ENCODE assay signal across 27 cellular contexts in the genomic region with DNA sequence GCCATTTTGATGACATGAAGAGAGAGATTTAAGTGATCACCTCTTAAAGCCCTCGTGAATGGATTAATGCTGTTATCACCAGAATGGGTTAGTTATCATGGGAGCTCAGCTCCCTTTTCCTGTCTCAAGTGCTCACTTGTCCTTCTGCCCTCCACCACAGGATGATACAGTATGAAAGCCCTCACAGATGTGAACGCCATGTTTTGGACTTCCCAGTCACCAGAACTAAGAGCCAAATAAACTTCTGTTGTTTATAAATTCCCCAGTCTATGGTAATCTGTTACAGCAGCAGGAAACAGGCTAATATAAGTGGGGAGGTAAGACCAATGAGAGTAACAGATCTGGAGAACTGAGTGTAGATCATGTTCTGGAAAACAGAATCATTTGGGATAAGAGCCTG.
"Had no signal": no experiment of that assay in that cellular context is flagged by ENCODE, and none has a peak within 500 bp of the region (broad histone marks: within the 10 kb centered on the region; RNA-seq: fewer than 3 reads in every experiment).

No MANE protein-coding gene starts in this region.

- H3K27me3 ChIP-seq: body of pancreas had no signal

- FAIRE-seq: TTC549 had no signal

- H2AFZ ChIP-seq: PC-9 had no signal

- H3K27ac ChIP-seq: body of pancreas, PC-9, SK-N-MC had no signal

- H3K27ac Mint-ChIP-seq: activated B cell treated with CpG ODN at 0.5 μM for 24 hours; activated CD4-positive, alpha-beta T cell treated with anti-CD3 and anti-CD28 coated beads, Interleukin-2, amount 10 ng/mL, durations not matched to agents 24 days and 14 days; activated CD8-positive, alpha-beta memory T cell treated with anti-CD3 and anti-CD28 coated beads, Interleukin-2, amount 10 ng/mL, durations not matched to agents 7 days and 5 days; activated naive CD4-positive, alpha-beta T cell treated with anti-CD3 and anti-CD28 coated beads, Interleukin-2, amount 50 U/mL, for 24 hours; activated T-cell treated with anti-CD3 and anti-CD28 coated beads, Interleukin-2, amount 50 U/mL, for 24 hours; activated T-helper 1 cell treated with anti-CD3 and anti-CD28 coated beads, Interleukin-12 subunit alpha, Interleukin-12 subunit beta, Interleukin-2, Interleukin-4 antibody, amounts not matched to agents 30 ng/mL and 10 ng/mL and 1 ng/mL, durations not matched to agents 14 hours and 24 hours and 36 hours; T-cell had no signal

- ATAC-seq: activated CD8-positive, alpha-beta memory T cell treated with anti-CD3 and anti-CD28 coated beads, Interleukin-2, amount 10 ng/mL, durations not matched to agents 7 days and 5 days; body of pancreas; Right ventricle myocardium inferior; T-cell had no signal

- H3K9me3 Mint-ChIP-seq: activated B cell treated with CpG ODN at 0.5 μM for 24 hours; central memory CD8-positive, alpha-beta T cell had no signal

- H3K4me2 ChIP-seq: PC-9 had no signal

- DNase-seq: activated B cell treated with CpG ODN at 0.5 μM for 24 hours; activated CD4-positive, alpha-beta T cell treated with anti-CD3 and anti-CD28 coated beads for 1 hour; activated CD4-positive, alpha-beta T cell treated with anti-CD3 and anti-CD28 coated beads, Interleukin-2, amount 10 ng/mL, durations not matched to agents 24 days and 14 days; activated CD4-positive, alpha-beta T cell treated with anti-CD3 and anti-CD28 coated beads, Interleukin-2, amount 50 U/mL, for 48 hours; activated CD8-positive, alpha-beta memory T cell treated with anti-CD3 and anti-CD28 coated beads, Interleukin-2, amount 10 ng/mL, durations not matched to agents 7 days and 5 days; activated effector memory CD4-positive, alpha-beta T cell treated with Interleukin-2 at 50 U/mL for 16 hours; activated naive CD4-positive, alpha-beta T cell; activated T-cell treated with anti-CD3 and anti-CD28 coated beads, Interleukin-2, amount 50 U/mL, for 24 hours; aorta; body of pancreas; MM.1S; NCI-H1105; NCI-H1436; NCI-H187; NCI-H2081 treated with DMSO at 0.1 percent for 48 hours; NCI-H446; NCI-H524; PC-9; T-cell; T-helper 2 cell; T1000 had no signal

- H3K27me3 Mint-ChIP-seq: activated B cell treated with CpG ODN at 0.5 μM for 24 hours; activated CD4-positive, alpha-beta T cell treated with anti-CD3 and anti-CD28 coated beads, Interleukin-2, amount 10 ng/mL, durations not matched to agents 24 days and 14 days; activated CD8-positive, alpha-beta memory T cell treated with anti-CD3 and anti-CD28 coated beads, Interleukin-2, amount 10 ng/mL, durations not matched to agents 7 days and 5 days; activated naive CD4-positive, alpha-beta T cell treated with anti-CD3 and anti-CD28 coated beads, Interleukin-2, amount 50 U/mL, for 24 hours; activated T-cell treated with anti-CD3 and anti-CD28 coated beads, Interleukin-2, amount 50 U/mL, for 24 hours; central memory CD8-positive, alpha-beta T cell; T-cell had no signal

- H3K4me3 Mint-ChIP-seq: activated B cell treated with CpG ODN at 0.5 μM for 24 hours; activated CD4-positive, alpha-beta T cell treated with anti-CD3 and anti-CD28 coated beads, Interleukin-2, amount 10 ng/mL, durations not matched to agents 24 days and 14 days; activated CD8-positive, alpha-beta memory T cell treated with anti-CD3 and anti-CD28 coated beads, Interleukin-2, amount 10 ng/mL, durations not matched to agents 7 days and 5 days; activated naive CD4-positive, alpha-beta T cell treated with anti-CD3 and anti-CD28 coated beads, Interleukin-2, amount 50 U/mL, for 24 hours; activated T-cell treated with anti-CD3 and anti-CD28 coated beads, Interleukin-2, amount 50 U/mL, for 24 hours; activated T-helper 1 cell treated with anti-CD3 and anti-CD28 coated beads, Interleukin-12 subunit alpha, Interleukin-12 subunit beta, Interleukin-2, Interleukin-4 antibody, amounts not matched to agents 30 ng/mL and 10 ng/mL and 1 ng/mL, durations not matched to agents 14 hours and 24 hours and 36 hours; central memory CD8-positive, alpha-beta T cell; T-cell had no signal

- H3K9me3 ChIP-seq: body of pancreas had no signal

- H3K4me3 ChIP-seq: body of pancreas, PC-9, SK-N-MC had no signal

- H3K4me1 Mint-ChIP-seq: activated CD4-positive, alpha-beta T cell treated with anti-CD3 and anti-CD28 coated beads, Interleukin-2, amount 10 ng/mL, durations not matched to agents 24 days and 14 days; activated CD8-positive, alpha-beta memory T cell treated with anti-CD3 and anti-CD28 coated beads, Interleukin-2, amount 10 ng/mL, durations not matched to agents 7 days and 5 days; central memory CD8-positive, alpha-beta T cell had no signal
